ENCODE assay signal across 17 cellular contexts in genomic region chr15:100781061-100781960, GRCh38.
A peak's percentile ranks its signal among the peaks of the same experiment; 100 is the strongest.
DNase-seq lines count a peak whose midpoint lies in the region; ATAC-seq and TF ChIP-seq lines count a peak whose summit lies in the region.
"Had no signal": no experiment of that assay in that cellular context is flagged by ENCODE, and none has a peak within 500 bp of the region (broad histone marks: within the 10 kb centered on the region; RNA-seq: fewer than 3 reads in every experiment).

No MANE protein-coding gene starts in this region.

- H3K9me3 Mint-ChIP-seq in chondrocyte (ENCODE audit: low read depth) (no peaks in the 10 kb centered on the region), osteocyte (ENCODE audit: unreplicated experiment) (no peaks in the 10 kb centered on the region)
- H3K9me3 Mint-ChIP-seq: HFFc6 had no signal

- ATAC-seq in GM19397 (IDR thresholded peaks at IDR 0.05; ENCODE audit: unreplicated experiment): no peak
- ATAC-seq: left cardiac atrium had no signal

- TF ChIP-seq CTCF in chondrocyte (IDR thresholded peaks at IDR 0.05): no peak
- no peak for TF ChIP-seq CTCF in osteocyte (IDR thresholded peaks at IDR 0.05)

- H3K27ac Mint-ChIP-seq in chondrocyte (ENCODE audit: unreplicated experiment) (no peak overlapping the region), osteocyte (ENCODE audit: unreplicated experiment) (no peak overlapping the region)
- H3K27ac Mint-ChIP-seq: B cell, HFFc6 had no signal

- H3K36me3 Mint-ChIP-seq in chondrocyte (ENCODE audit: low read depth) (no peaks in the 10 kb centered on the region), osteocyte (ENCODE audit: unreplicated experiment) (no peaks in the 10 kb centered on the region)

- no peak overlapping the region for H3K4me3 Mint-ChIP-seq in chondrocyte (ENCODE audit: unreplicated experiment)
- no peak overlapping the region for H3K4me3 Mint-ChIP-seq in osteocyte (ENCODE audit: unreplicated experiment)
- H3K4me3 Mint-ChIP-seq: B cell, HFFc6 had no signal

- H3K27me3 Mint-ChIP-seq in chondrocyte (ENCODE audit: low read depth) (no peaks in the 10 kb centered on the region), osteocyte (ENCODE audit: unreplicated experiment) (no peaks in the 10 kb centered on the region)

- H3K4me1 Mint-ChIP-seq in chondrocyte (ENCODE audit: low read depth) (peaks cover 7% of the 10 kb centered on the region), osteocyte (ENCODE audit: unreplicated experiment) (no peaks in the 10 kb centered on the region)
- H3K4me1 Mint-ChIP-seq: B cell had no signal

- DNase-seq in D341Med (ENCODE audit: low spot score) (peak; percentile 6), H4 (ENCODE audit: low spot score) (peak; percentile 1), chondrocyte (ENCODE audit: low spot score) (peak; percentile 58), osteocyte (ENCODE audit: extremely low spot score, unreplicated experiment) (peak; percentile 68), cerebellar cortex (ENCODE audit: low spot score) (no peak), NCI-H128 (lab: John Stamatoyannopoulos, UW; ENCODE audit: unreplicated experiment) (no peak)
- DNase-seq: activated naive CD4-positive, alpha-beta T cell treated with anti-CD3 and anti-CD28 coated beads, Interleukin-2, amount 50 U/mL, for 16 hours; HFFc6; left cardiac atrium; NCI-H1048; NCI-H2081; NCI-H510A treated with DMSO at 0.1 percent for 48 hours; occipital lobe; SHP77; T-helper 2 cell had no signal

Comparison
In these comparisons a context has a peak if more than half of its experiments do, and no peak if none do; other contexts are left out.
1. DNase-seq: peak in D341Med (single experiment), H4 (single experiment), chondrocyte (single experiment) and osteocyte (single experiment); none in cerebellar cortex (single experiment) and NCI-H128 (single experiment).